Comparison of ENCODE assay signal across 2 cellular contexts in genomic region chr1:212034516-212035122, GRCh38.
TF ChIP-seq lines count a peak whose summit lies in the region.

No MANE protein-coding gene starts in this region.

TF ChIP-seq in GM12878, 131 proteins besides CTCF, POLR2A, EP300 and RAD21:
- TF ChIP-seq DPF2 (IDR thresholded peaks at IDR 0.05): no peak
- TF ChIP-seq GATAD2B (conservative IDR thresholded peaks at IDR 0.05; ENCODE audit: low read depth): 0 out of 2 replicates have a peak, but pooled peaks have one; percentile 19
- no peak for TF ChIP-seq ATF2 (IDR thresholded peaks at IDR 0.05; ENCODE audit: low read length)
- no peak for TF ChIP-seq POLR2AphosphoS5 (IDR thresholded peaks at IDR 0.05; ENCODE audit: low read length)
- TF ChIP-seq CBX3 (IDR thresholded peaks at IDR 0.05; ENCODE audit: borderline replicate concordance, low read depth): no peak
- TF ChIP-seq CBX5 (IDR thresholded peaks at IDR 0.05; ENCODE audit: low read depth): 0 out of 2 replicates have a peak, but pooled peaks have one; percentile 61
- peak; percentile 82 for TF ChIP-seq SMC3 (IDR thresholded peaks at IDR 0.05; ENCODE audit: borderline replicate concordance, low read length)

TF ChIP-seq in HepG2, 621 proteins besides CTCF, POLR2A, EP300 and RAD21 (continues in another document):
- TF ChIP-seq CCDC6 (CRISPR knock-in tag; IDR thresholded peaks at IDR 0.05) (no peak), ZNF788 (CRISPR knock-in tag; IDR thresholded peaks at IDR 0.05; ENCODE audit: borderline replicate concordance) (no peak), ISL2 (CRISPR knock-in tag; IDR thresholded peaks at IDR 0.05) (0 out of 2 replicates have a peak, but pooled peaks have one; percentile 63), GTF3A (CRISPR knock-in tag; conservative IDR thresholded peaks at IDR 0.05) (0 out of 2 replicates have a peak, but pooled peaks have one; percentile 27), ATF5 (CRISPR knock-in tag; IDR thresholded peaks at IDR 0.05; ENCODE audit: low read depth) (peak; percentile 86; the same call in 1 of the 2 replicates), STAG1 (CRISPR knock-in tag; IDR thresholded peaks at IDR 0.05) (peak; percentile 80), MTERF4 (CRISPR knock-in tag; IDR thresholded peaks at IDR 0.05) (no peak), NPAS2 (CRISPR knock-in tag; IDR thresholded peaks at IDR 0.05; ENCODE audit: borderline replicate concordance) (no peak), SP140L (CRISPR knock-in tag; IDR thresholded peaks at IDR 0.05; ENCODE audit: borderline replicate concordance) (no peak), ZNF276 (CRISPR knock-in tag; IDR thresholded peaks at IDR 0.05; ENCODE audit: low read depth) (0 out of 2 replicates have a peak, but pooled peaks have one; percentile 5), ZNF12 (CRISPR knock-in tag; IDR thresholded peaks at IDR 0.05) (no peak), MZF1 (CRISPR knock-in tag; IDR thresholded peaks at IDR 0.05; ENCODE audit: borderline replicate concordance) (no peak), SETDB1 (CRISPR knock-in tag; IDR thresholded peaks at IDR 0.05; ENCODE audit: borderline replicate concordance) (no peak), SMC3 (IDR thresholded peaks at IDR 0.05; ENCODE audit: low read length) (peak; percentile 89; the same call in 1 of the 2 replicates), TEF (CRISPR knock-in tag; IDR thresholded peaks at IDR 0.05) (no peak), ZNF609 (CRISPR knock-in tag; IDR thresholded peaks at IDR 0.05; ENCODE audit: borderline replicate concordance) (0 out of 2 replicates have a peak, but pooled peaks have one; percentile 40), ZNF629 (CRISPR knock-in tag; conservative IDR thresholded peaks at IDR 0.05) (peak; percentile 89), ZNF652 (CRISPR knock-in tag; IDR thresholded peaks at IDR 0.05; ENCODE audit: borderline replicate concordance, low read depth) (no peak), HOXA3 (CRISPR knock-in tag; IDR thresholded peaks at IDR 0.05) (no peak), ZBTB8A (CRISPR knock-in tag; IDR thresholded peaks at IDR 0.05; ENCODE audit: borderline replicate concordance, low read depth) (0 out of 2 replicates have a peak, but pooled peaks have one; percentile 39), GTF2F1 (IDR thresholded peaks at IDR 0.05; ENCODE audit: low read length) (no peak), ZNF235 (CRISPR knock-in tag; IDR thresholded peaks at IDR 0.05; ENCODE audit: borderline replicate concordance) (no peak), TBP (CRISPR knock-in tag; IDR thresholded peaks at IDR 0.05) (no peak), IRF9 (CRISPR knock-in tag; IDR thresholded peaks at IDR 0.05; ENCODE audit: borderline replicate concordance) (0 out of 2 replicates have a peak, but pooled peaks have one; percentile 22), ZNF362 (CRISPR knock-in tag; IDR thresholded peaks at IDR 0.05; ENCODE audit: borderline replicate concordance) (peak; percentile 17; the same call in 1 of the 2 replicates), ZBTB25 (CRISPR knock-in tag; IDR thresholded peaks at IDR 0.05) (peak; percentile 74; the same call in 1 of the 2 replicates), ZNF569 (CRISPR knock-in tag; IDR thresholded peaks at IDR 0.05; ENCODE audit: borderline replicate concordance) (no peak), ZNF773 (CRISPR knock-in tag; IDR thresholded peaks at IDR 0.05; ENCODE audit: borderline replicate concordance) (no peak), ZNF556 (CRISPR knock-in tag; IDR thresholded peaks at IDR 0.05; ENCODE audit: borderline replicate concordance) (peak; percentile 72; the same call in 1 of the 2 replicates), CEBPG (CRISPR knock-in tag; IDR thresholded peaks at IDR 0.05) (peak; percentile 58), SKI (IDR thresholded peaks at IDR 0.05; ENCODE audit: partially characterized antibody) (no peak), ERF (CRISPR knock-in tag; IDR thresholded peaks at IDR 0.05) (0 out of 2 replicates have a peak, but pooled peaks have one; percentile 12), ZNF350 (CRISPR knock-in tag; IDR thresholded peaks at IDR 0.05; ENCODE audit: borderline replicate concordance, low read depth) (no peak), GMEB2 (CRISPR knock-in tag; IDR thresholded peaks at IDR 0.05; ENCODE audit: low read depth) (no peak), ATF4 (CRISPR knock-in tag; IDR thresholded peaks at IDR 0.05) (peak in 1 of 2 experiments; percentile 30; a peak in 1 of 4 replicates), FOXJ3 (CRISPR knock-in tag; IDR thresholded peaks at IDR 0.05; ENCODE audit: borderline replicate concordance) (peak; percentile 52; the same call in 1 of the 2 replicates), ZBTB2 (CRISPR knock-in tag; IDR thresholded peaks at IDR 0.05; ENCODE audit: low read depth) (no peak), MAFK (conservative IDR thresholded peaks at IDR 0.05 in 1 of 2, IDR thresholded peaks at IDR 0.05 in 1 of 2; ENCODE audit: low read length in 2 of 2) (peak in 1 of 2 experiments; percentile 6; a peak in 1 of 4 replicates), PITX1 (CRISPR knock-in tag; IDR thresholded peaks at IDR 0.05) (0 out of 2 replicates have a peak, but pooled peaks have one; percentile 18), ZNF891 (CRISPR knock-in tag; IDR thresholded peaks at IDR 0.05) (no peak), GFI1 (CRISPR knock-in tag; IDR thresholded peaks at IDR 0.05; ENCODE audit: borderline replicate concordance) (peak; percentile 35; the same call in 1 of the 2 replicates), ZNF83 (CRISPR knock-in tag; IDR thresholded peaks at IDR 0.05; ENCODE audit: borderline replicate concordance) (no peak), ZNF441 (CRISPR knock-in tag; IDR thresholded peaks at IDR 0.05; ENCODE audit: borderline replicate concordance) (no peak)
